ENCODE assay signal across 8 cellular contexts in genomic region chr10:30493609-30494530, GRCh38. TPM values are rescaled to one million over a fixed set of nuclear protein-coding genes. Genes with fewer than 3 reads are reported as not detected.
A peak's percentile ranks its signal among the peaks of the same experiment; 100 is the strongest.
DNase-seq lines count a peak whose midpoint lies in the region; ATAC-seq, FAIRE-seq and TF ChIP-seq lines count a peak whose summit lies in the region.

No MANE protein-coding gene starts in this region.

- in situ Hi-C loops in KBM-7 (cut with MboI; ENCODE audit: low pct_unique_long_range_greater_than_20kb, low sequenced_read_pairs), result no loop called here

- no peak overlapping the region for H3K27ac ChIP-seq in CD4-positive, alpha-beta T cell (ENCODE audit: low read depth, low read length)

- no peak overlapping the region for H3K4me3 ChIP-seq in bronchial epithelial cell (ENCODE audit: low read depth, low read length)

- no peaks in the 10 kb centered on the region for H3K9me3 ChIP-seq in CD4-positive, alpha-beta T cell (ENCODE audit: control insufficient read depth, low read length)

- H3K27me3 Mint-ChIP-seq in CD4-positive, alpha-beta T cell, result no peaks in the 10 kb centered on the region
- no peaks in the 10 kb centered on the region for H3K27me3 Mint-ChIP-seq in natural killer cell (ENCODE audit: low read depth in 2 of 2)

- FAIRE-seq in bronchial epithelial cell (lab: Jason Lieb, UNC), result no peak

- no peak for DNase-seq in CD4-positive, alpha-beta T cell
- DNase-seq in KBM-7 (peak; percentile 91), bronchial epithelial cell (ENCODE audit: low read depth) (peak; percentile 58), natural killer cell (peak; percentile 21), NCI-H345 (lab: John Stamatoyannopoulos, UW) (no peak), HuH-7.5 (ENCODE audit: low spot score) (no peak), NCI-H1436 treated with DMSO at 0.1 percent for 48 hours (lab: John Stamatoyannopoulos, UW) (no peak)

- H3K27me3 ChIP-seq in CD4-positive, alpha-beta T cell (ENCODE audit: control insufficient read depth, insufficient read depth, low read length), result no peaks in the 10 kb centered on the region
- no peaks in the 10 kb centered on the region for H3K27me3 ChIP-seq in bronchial epithelial cell (ENCODE audit: control insufficient read depth, insufficient read depth, low read length)

- POLR2A ChIA-PET in CD4-positive, alpha-beta T cell (lab: Charles Lee), result interaction anchor here (0.5 to 1.6 kb wide), 3 partner anchors 13 to 1943 kb away, joined by 3 to 7 read pairs (median 4); no protein-coding TSS in a partner anchor

- no peaks in the 10 kb centered on the region for H3K36me3 Mint-ChIP-seq in CD4-positive, alpha-beta T cell (ENCODE audit: low read depth)
- no peaks in the 10 kb centered on the region for H3K36me3 Mint-ChIP-seq in natural killer cell

- no peaks in the 10 kb centered on the region for H3K9me3 Mint-ChIP-seq in CD4-positive, alpha-beta T cell
- no peaks in the 10 kb centered on the region for H3K9me3 Mint-ChIP-seq in natural killer cell

- no peak overlapping the region for H3K4me3 Mint-ChIP-seq in CD4-positive, alpha-beta T cell
- peak overlapping the region; percentile 71 for H3K4me3 Mint-ChIP-seq in natural killer cell

- H3K36me3 ChIP-seq in bronchial epithelial cell (ENCODE audit: control insufficient read depth, insufficient read depth, low read length), result no peaks in the 10 kb centered on the region

- CTCF ChIA-PET in CD4-positive, alpha-beta T cell (lab: Charles Lee), result interaction anchor here (1.1 kb wide), 1 partner anchor 36 kb away, joined by 4 read pairs; no protein-coding TSS in a partner anchor

- intact Hi-C loops in CD4-positive, alpha-beta T cell (cut with DNase I, micrococcal nuclease), result loop anchor here in 1 of 2 experiments (5.0 kb wide), 1 partner anchor 33 kb away; no protein-coding TSS in a partner anchor
- intact Hi-C loops in natural killer cell (cut with micrococcal nuclease), result loop anchor here (5.0 kb wide), 1 partner anchor 33 kb away; no protein-coding TSS in a partner anchor

- no peak overlapping the region for H3K27ac Mint-ChIP-seq in CD4-positive, alpha-beta T cell
- peak overlapping the region; percentile 74 to 79 for H3K27ac Mint-ChIP-seq in natural killer cell

- peaks cover 56% of the 10 kb centered on the region for H3K4me1 Mint-ChIP-seq in CD4-positive, alpha-beta T cell (ENCODE audit: low read depth)
- peaks cover 85 to 96% of the 10 kb centered on the region in 2 donors for H3K4me1 Mint-ChIP-seq in natural killer cell

- no peak for TF ChIP-seq CTCF in CD4-positive, alpha-beta T cell (IDR thresholded peaks at IDR 0.05)
- TF ChIP-seq CTCF in bronchial epithelial cell (IDR thresholded peaks at IDR 0.05; ENCODE audit: insufficient read depth, low read length, severe bottlenecking), result no peak
- TF ChIP-seq CTCF in natural killer cell (IDR thresholded peaks at IDR 0.05), result no peak

- peak; percentile 41 for ATAC-seq in CD4-positive, alpha-beta T cell (ENCODE audit: poor library complexity)
- ATAC-seq in GM19324 (IDR thresholded peaks at IDR 0.05; ENCODE audit: low FRiP score, unreplicated experiment), result peak; percentile 65
- ATAC-seq in natural killer cell, result peak; percentile 45 to 77 (median 53)

RNA-seq across cellular contexts. Expression of gene MAP3K8, which starts 59.9 kb away (rescaled TPM):
- 10 to 100 TPM; 27.3 to 28.9 TPM for total RNA-seq in CD4-positive, alpha-beta T cell
- total RNA-seq in bronchial epithelial cell (1.6 and 3.5 TPM in 2 replicates), natural killer cell (100 to 1,000 TPM; 200 to 244 (median 236) TPM)

Comparison
In these comparisons a context has a peak if more than half of its experiments do, and no peak if none do; other contexts are left out.
1. DNase-seq: peak in KBM-7 (single experiment), bronchial epithelial cell (single experiment) and natural killer cell (single experiment); none in CD4-positive, alpha-beta T cell (0 of 10), NCI-H345 (single experiment), HuH-7.5 (single experiment) and NCI-H1436 treated with DMSO at 0.1 percent for 48 hours (single experiment).
2. Peak in every context shown above with its lines, with median percentiles within 50 percentile points of each other: ATAC-seq.